In the genomic region with DNA sequence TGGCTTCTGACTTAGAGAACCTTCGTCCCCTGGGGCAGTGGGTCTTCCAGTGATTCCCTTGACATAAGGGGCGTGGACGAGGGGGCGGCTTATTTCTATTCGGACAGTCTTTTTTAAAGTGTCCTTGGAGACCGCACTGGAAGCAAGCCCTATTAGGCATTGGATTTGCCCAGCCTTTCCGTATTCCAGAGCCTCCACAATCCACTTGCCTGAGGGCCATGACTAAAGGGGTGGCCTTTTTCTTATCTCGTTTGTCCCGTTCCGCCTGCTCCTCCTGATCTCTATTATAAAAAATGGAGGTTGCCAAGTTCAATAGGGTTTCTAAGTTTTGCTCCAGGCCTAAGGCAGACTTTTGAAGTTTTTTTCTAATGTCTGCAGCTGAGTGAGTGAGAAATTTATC, we compare ENCODE assay signal across 5 cellular contexts. TPM values are rescaled to one million over a fixed set of nuclear protein-coding genes. Genes with fewer than 3 reads are reported as not detected.
"Had no signal": no experiment of that assay in that cellular context is flagged by ENCODE, and none has a peak within 500 bp of the region (broad histone marks: within the 10 kb centered on the region; RNA-seq: fewer than 3 reads in every experiment).

No MANE protein-coding gene starts in this region.

RNA-seq across cellular contexts. Expression of gene MMP17, which starts 49.0 kb away (rescaled TPM):
- total RNA-seq: activated CD4-positive, alpha-beta T cell treated with anti-CD3 and anti-CD28 coated beads for 36 hours; activated CD8-positive, alpha-beta memory T cell treated with anti-CD3 and anti-CD28 coated beads, Interleukin-2, amount 10 ng/mL, durations not matched to agents 7 days and 5 days; activated CD8-positive, alpha-beta T cell treated with anti-CD3 and anti-CD28 coated beads, Interleukin-2, amount 10 ng/mL, durations not matched to agents 7 days and 5 days; activated naive CD4-positive, alpha-beta T cell treated with anti-CD3 and anti-CD28 coated beads for 36 hours; cardiac muscle cell had no signal
